In the genomic region with DNA sequence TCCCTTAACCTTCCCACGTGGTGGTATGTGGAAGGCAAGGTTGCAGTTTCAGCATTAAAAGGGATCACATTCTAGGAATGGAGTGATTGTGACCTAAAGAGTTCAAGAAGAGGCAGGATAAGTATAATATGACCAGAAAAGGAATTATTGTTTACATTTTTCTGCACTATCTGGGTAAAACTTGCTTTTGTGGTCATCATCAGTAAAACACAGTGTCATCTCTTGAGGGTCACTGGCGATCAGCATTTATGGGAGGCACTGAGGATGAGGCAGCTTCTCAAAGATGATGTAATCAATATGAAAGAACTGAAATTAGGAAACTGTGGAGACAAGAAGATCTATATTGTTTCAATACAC, we compare ENCODE assay signal across 1 cellular context.
TF ChIP-seq lines count a peak whose summit lies in the region.

No MANE protein-coding gene starts in this region.

TF ChIP-seq in K562, 482 proteins besides CTCF, POLR2A, EP300 and RAD21 (continued from another document and continues in another):
- TF ChIP-seq EGR1 (conservative IDR thresholded peaks at IDR 0.05) = no peak
- TF ChIP-seq RCOR1 (IDR thresholded peaks at IDR 0.05; ENCODE audit: borderline replicate concordance in 1 of 2, low read depth in 2 of 2, low read length in 2 of 2) = peak in 1 of 2 experiments; percentile 38; a peak in 1 of 4 replicates
- TF ChIP-seq ARID4B (CRISPR knock-in tag; IDR thresholded peaks at IDR 0.05) = no peak
- peak; percentile 55; the same call in 1 of the 2 replicates for TF ChIP-seq LEF1 (IDR thresholded peaks at IDR 0.05)
- TF ChIP-seq E2F8 (IDR thresholded peaks at IDR 0.05; ENCODE audit: low read depth, partially characterized antibody) = no peak
- TF ChIP-seq PREB (CRISPR knock-in tag; IDR thresholded peaks at IDR 0.05) = no peak
- TF ChIP-seq SOX6 (IDR thresholded peaks at IDR 0.05) = peak; percentile 76
- TF ChIP-seq CXXC5 (CRISPR knock-in tag; IDR thresholded peaks at IDR 0.05) = 0 out of 2 replicates have a peak, but pooled peaks have one; percentile 23
- TF ChIP-seq ATF1 (CRISPR knock-in tag; IDR thresholded peaks at IDR 0.05) = no peak
- peak; percentile 54 for TF ChIP-seq ATF1 (tag; IDR thresholded peaks at IDR 0.05)
- no peak for TF ChIP-seq GMEB1 (CRISPR knock-in tag; IDR thresholded peaks at IDR 0.05)
- peak; percentile 11; the same call in 1 of the 2 replicates for TF ChIP-seq SMAD4 (CRISPR knock-in tag; conservative IDR thresholded peaks at IDR 0.05)
- TF ChIP-seq NEUROD1 (IDR thresholded peaks at IDR 0.05; ENCODE audit: borderline replicate concordance, low read depth, low read length, partially characterized antibody) = no peak
- peak; percentile 34 for TF ChIP-seq HDAC3 (IDR thresholded peaks at IDR 0.05; ENCODE audit: borderline replicate concordance, partially characterized antibody)
- no peak for TF ChIP-seq POLR3A (IDR thresholded peaks at IDR 0.05; ENCODE audit: borderline replicate concordance, extremely low read depth, insufficient read depth, insufficient read length)
- TF ChIP-seq C11orf30 (IDR thresholded peaks at IDR 0.05; ENCODE audit: low read depth) = peak; percentile 84; the same call in 1 of the 2 replicates
- TF ChIP-seq ZNF75A (CRISPR knock-in tag; IDR thresholded peaks at IDR 0.05) = no peak
- TF ChIP-seq ZNF584 (CRISPR knock-in tag; IDR thresholded peaks at IDR 0.05; ENCODE audit: low read depth) = peak; percentile 85; the same call in 1 of the 2 replicates
- peak; percentile 81 for TF ChIP-seq JUND (IDR thresholded peaks at IDR 0.05; ENCODE audit: borderline replicate concordance, low read depth, low read length)
- peak; percentile 69; the same call in 2 of the 3 replicates for TF ChIP-seq JUND (tag; IDR thresholded peaks at IDR 0.05; ENCODE audit: borderline replicate concordance, low read depth, low read length)
- TF ChIP-seq, protein P1, sequence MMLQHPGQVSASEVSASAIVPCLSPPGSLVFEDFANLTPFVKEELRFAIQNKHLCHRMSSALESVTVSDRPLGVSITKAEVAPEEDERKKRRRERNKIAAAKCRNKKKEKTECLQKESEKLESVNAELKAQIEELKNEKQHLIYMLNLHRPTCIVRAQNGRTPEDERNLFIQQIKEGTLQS (IDR thresholded peaks at IDR 0.05) = peak; percentile 96
- TF ChIP-seq, protein P1 (CRISPR knock-in tag; conservative IDR thresholded peaks at IDR 0.05) = no peak
- TF ChIP-seq DMBX1 (CRISPR knock-in tag; IDR thresholded peaks at IDR 0.05; ENCODE audit: borderline replicate concordance) = no peak
- peak; percentile 69 for TF ChIP-seq TEAD4 (IDR thresholded peaks at IDR 0.05; ENCODE audit: low read length)
- no peak for TF ChIP-seq TEAD4 (CRISPR knock-in tag; IDR thresholded peaks at IDR 0.05; ENCODE audit: borderline replicate concordance)
- TF ChIP-seq ZNF316 (IDR thresholded peaks at IDR 0.05) = peak; percentile 80; the same call in 1 of the 2 replicates
- TF ChIP-seq CREB1 (IDR thresholded peaks at IDR 0.05) = no peak
- TF ChIP-seq CREB1 (CRISPR knock-in tag; IDR thresholded peaks at IDR 0.05) = no peak
- TF ChIP-seq ZNF165 (CRISPR knock-in tag; IDR thresholded peaks at IDR 0.05; ENCODE audit: borderline replicate concordance) = no peak
- peak; percentile 39 for TF ChIP-seq GABPA (tag; conservative IDR thresholded peaks at IDR 0.05; ENCODE audit: low read depth)
- no peak for TF ChIP-seq FOXK2 (conservative IDR thresholded peaks at IDR 0.05 in 1 of 2, IDR thresholded peaks at IDR 0.05 in 1 of 2; ENCODE audit: low read depth in 2 of 2)
- TF ChIP-seq, protein P2, sequence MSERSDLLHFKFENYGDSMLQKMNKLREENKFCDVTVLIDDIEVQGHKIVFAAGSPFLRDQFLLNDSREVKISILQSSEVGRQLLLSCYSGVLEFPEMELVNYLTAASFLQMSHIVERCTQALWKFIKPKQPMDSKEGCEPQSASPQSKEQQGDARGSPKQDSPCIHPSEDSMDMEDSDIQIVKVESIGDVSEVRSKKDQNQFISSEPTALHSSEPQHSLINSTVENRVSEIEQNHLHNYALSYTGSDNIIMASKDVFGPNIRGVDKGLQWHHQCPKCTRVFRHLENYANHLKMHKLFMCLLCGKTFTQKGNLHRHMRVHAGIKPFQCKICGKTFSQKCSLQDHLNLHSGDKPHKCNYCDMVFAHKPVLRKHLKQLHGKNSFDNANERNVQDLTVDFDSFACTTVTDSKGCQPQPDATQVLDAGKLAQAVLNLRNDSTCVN (CRISPR knock-in tag; IDR thresholded peaks at IDR 0.05) = no peak
- TF ChIP-seq XRCC3 (IDR thresholded peaks at IDR 0.05) = no peak
- peak; percentile 51; the same call in 1 of the 2 replicates for TF ChIP-seq IRF9 (tag; IDR thresholded peaks at IDR 0.05)
- TF ChIP-seq PML (IDR thresholded peaks at IDR 0.05; ENCODE audit: low read length) = no peak
- peak; percentile 77 for TF ChIP-seq NFE2 (IDR thresholded peaks at IDR 0.05; ENCODE audit: low read depth)
- TF ChIP-seq, protein P3, sequence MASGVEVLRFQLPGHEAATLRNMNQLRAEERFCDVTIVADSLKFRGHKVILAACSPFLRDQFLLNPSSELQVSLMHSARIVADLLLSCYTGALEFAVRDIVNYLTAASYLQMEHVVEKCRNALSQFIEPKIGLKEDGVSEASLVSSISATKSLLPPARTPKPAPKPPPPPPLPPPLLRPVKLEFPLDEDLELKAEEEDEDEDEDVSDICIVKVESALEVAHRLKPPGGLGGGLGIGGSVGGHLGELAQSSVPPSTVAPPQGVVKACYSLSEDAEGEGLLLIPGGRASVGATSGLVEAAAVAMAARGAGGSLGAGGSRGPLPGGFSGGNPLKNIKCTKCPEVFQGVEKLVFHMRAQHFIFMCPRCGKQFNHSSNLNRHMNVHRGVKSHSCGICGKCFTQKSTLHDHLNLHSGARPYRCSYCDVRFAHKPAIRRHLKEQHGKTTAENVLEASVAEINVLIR (CRISPR knock-in tag; IDR thresholded peaks at IDR 0.05) = 0 out of 2 replicates have a peak, but pooled peaks have one; percentile 27
- TF ChIP-seq ZNF23 (CRISPR knock-in tag; IDR thresholded peaks at IDR 0.05) = no peak
- TF ChIP-seq, protein P4, sequence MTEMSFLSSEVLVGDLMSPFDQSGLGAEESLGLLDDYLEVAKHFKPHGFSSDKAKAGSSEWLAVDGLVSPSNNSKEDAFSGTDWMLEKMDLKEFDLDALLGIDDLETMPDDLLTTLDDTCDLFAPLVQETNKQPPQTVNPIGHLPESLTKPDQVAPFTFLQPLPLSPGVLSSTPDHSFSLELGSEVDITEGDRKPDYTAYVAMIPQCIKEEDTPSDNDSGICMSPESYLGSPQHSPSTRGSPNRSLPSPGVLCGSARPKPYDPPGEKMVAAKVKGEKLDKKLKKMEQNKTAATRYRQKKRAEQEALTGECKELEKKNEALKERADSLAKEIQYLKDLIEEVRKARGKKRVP (CRISPR knock-in tag; IDR thresholded peaks at IDR 0.05) = peak; percentile 93
- TF ChIP-seq, protein P5, sequence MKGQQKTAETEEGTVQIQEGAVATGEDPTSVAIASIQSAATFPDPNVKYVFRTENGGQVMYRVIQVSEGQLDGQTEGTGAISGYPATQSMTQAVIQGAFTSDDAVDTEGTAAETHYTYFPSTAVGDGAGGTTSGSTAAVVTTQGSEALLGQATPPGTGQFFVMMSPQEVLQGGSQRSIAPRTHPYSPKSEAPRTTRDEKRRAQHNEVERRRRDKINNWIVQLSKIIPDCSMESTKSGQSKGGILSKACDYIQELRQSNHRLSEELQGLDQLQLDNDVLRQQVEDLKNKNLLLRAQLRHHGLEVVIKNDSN (CRISPR knock-in tag; IDR thresholded peaks at IDR 0.05) = no peak
- peak; percentile 90 for TF ChIP-seq CEBPG (CRISPR knock-in tag; IDR thresholded peaks at IDR 0.05)
- TF ChIP-seq CEBPG (tag; conservative IDR thresholded peaks at IDR 0.05 in 1 of 2, IDR thresholded peaks at IDR 0.05 in 1 of 2) = peak; percentile 93 to 99
- no peak for TF ChIP-seq EWSR1 (IDR thresholded peaks at IDR 0.05; ENCODE audit: borderline replicate concordance, low read depth, partially characterized antibody)
- TF ChIP-seq, protein P6, sequence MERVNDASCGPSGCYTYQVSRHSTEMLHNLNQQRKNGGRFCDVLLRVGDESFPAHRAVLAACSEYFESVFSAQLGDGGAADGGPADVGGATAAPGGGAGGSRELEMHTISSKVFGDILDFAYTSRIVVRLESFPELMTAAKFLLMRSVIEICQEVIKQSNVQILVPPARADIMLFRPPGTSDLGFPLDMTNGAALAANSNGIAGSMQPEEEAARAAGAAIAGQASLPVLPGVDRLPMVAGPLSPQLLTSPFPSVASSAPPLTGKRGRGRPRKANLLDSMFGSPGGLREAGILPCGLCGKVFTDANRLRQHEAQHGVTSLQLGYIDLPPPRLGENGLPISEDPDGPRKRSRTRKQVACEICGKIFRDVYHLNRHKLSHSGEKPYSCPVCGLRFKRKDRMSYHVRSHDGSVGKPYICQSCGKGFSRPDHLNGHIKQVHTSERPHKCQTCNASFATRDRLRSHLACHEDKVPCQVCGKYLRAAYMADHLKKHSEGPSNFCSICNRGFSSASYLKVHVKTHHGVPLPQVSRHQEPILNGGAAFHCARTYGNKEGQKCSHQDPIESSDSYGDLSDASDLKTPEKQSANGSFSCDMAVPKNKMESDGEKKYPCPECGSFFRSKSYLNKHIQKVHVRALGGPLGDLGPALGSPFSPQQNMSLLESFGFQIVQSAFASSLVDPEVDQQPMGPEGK (CRISPR knock-in tag; IDR thresholded peaks at IDR 0.05; ENCODE audit: borderline replicate concordance) = no peak
